In the genomic region with DNA sequence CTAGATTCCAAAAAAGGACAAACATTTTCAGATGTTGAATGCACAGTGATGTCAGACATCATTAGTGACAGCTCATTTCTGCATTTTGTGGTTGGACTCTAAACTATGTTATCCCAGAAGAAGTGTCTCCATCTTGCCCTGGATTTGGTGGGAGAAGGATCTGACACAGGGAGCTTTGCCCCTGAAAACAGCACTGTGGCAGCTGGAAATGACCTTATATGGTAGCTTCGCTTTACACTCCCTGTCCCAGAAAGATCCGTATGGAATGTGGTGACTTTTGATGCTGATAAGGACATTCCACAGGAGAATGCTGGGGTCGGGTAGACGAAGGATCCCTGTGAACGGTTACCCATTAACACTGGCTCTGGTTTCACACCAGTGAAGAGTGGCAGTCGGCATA, we compare ENCODE assay signal across 15 cellular contexts.
DNase-seq lines count a peak whose midpoint lies in the region; ATAC-seq, FAIRE-seq and TF ChIP-seq lines count a peak whose summit lies in the region.
"Had no signal": no experiment of that assay in that cellular context is flagged by ENCODE, and none has a peak within 500 bp of the region (broad histone marks: within the 10 kb centered on the region; RNA-seq: fewer than 3 reads in every experiment).

No MANE protein-coding gene starts in this region.

- H3K9me3 Mint-ChIP-seq in H9 (no peaks in the 10 kb centered on the region), astrocyte (ENCODE audit: unreplicated experiment) (no peaks in the 10 kb centered on the region), progenitor cell of endocrine pancreas (ENCODE audit: low read depth) (peaks cover 5% of the 10 kb centered on the region)
- H3K9me3 Mint-ChIP-seq: naive thymus-derived CD8-positive, alpha-beta T cell had no signal

- no peak overlapping the region for H3K23ac ChIP-seq in H9 (ENCODE audit: insufficient read length, low read depth, low read length)

- H3K4me2 ChIP-seq in H9 (ENCODE audit: insufficient read depth, insufficient read length, low read length) (no peak overlapping the region), astrocyte (ENCODE audit: low read length) (peak overlapping the region; percentile 34)

- H3K36me3 Mint-ChIP-seq in H9 (ENCODE audit: insufficient read depth in 1 of 3, low read depth in 3 of 3): no peaks in the 10 kb centered on the region
- H3K36me3 Mint-ChIP-seq in astrocyte (ENCODE audit: low read depth, unreplicated experiment): no peaks in the 10 kb centered on the region
- no peaks in the 10 kb centered on the region for H3K36me3 Mint-ChIP-seq in progenitor cell of endocrine pancreas (ENCODE audit: insufficient read depth)

- H3K79me2 ChIP-seq in H9 (ENCODE audit: insufficient read depth, low read length) (no peaks in the 10 kb centered on the region), astrocyte (ENCODE audit: insufficient read depth, low read length) (no peaks in the 10 kb centered on the region)

- no peaks in the 10 kb centered on the region for H3K79me1 ChIP-seq in H9 (ENCODE audit: insufficient read depth, low read depth, low read length, poor library complexity, severe bottlenecking)

- H3K4me1 ChIP-seq in H9 (ENCODE audit: insufficient read depth, low read length): no peaks in the 10 kb centered on the region
- peaks cover 11% of the 10 kb centered on the region for H3K4me1 ChIP-seq in astrocyte (ENCODE audit: insufficient read depth, low read length)
- no peaks in the 10 kb centered on the region for H3K4me1 ChIP-seq in iPS DF 6.9 (ENCODE audit: control insufficient read depth, insufficient read depth, low read length)

- H4K8ac ChIP-seq in H9 (replicated peaks; ENCODE audit: insufficient read length, low read depth, low read length): no peak overlapping the region

- WGBS in H9 (ENCODE audit: extremely low coverage, insufficient read length, low lambda C conversion rate): no CpG with 5 or more reads among the region's 6 CpGs
- no CpG with 5 or more reads among the region's 6 CpGs for WGBS in iPS DF 6.9 (ENCODE audit: insufficient coverage, insufficient read length)

- TF ChIP-seq CTCF in H9 (conservative IDR thresholded peaks at IDR 0.05) (no peak), astrocyte (IDR thresholded peaks at IDR 0.05; ENCODE audit: insufficient read depth, low read depth, low read length) (no peak), progenitor cell of endocrine pancreas (IDR thresholded peaks at IDR 0.05; ENCODE audit: unreplicated experiment) (no peak), RWPE1 (conservative IDR thresholded peaks at IDR 0.05; ENCODE audit: low read depth) (no peak)

- H3K9me3 ChIP-seq in H9 (ENCODE audit: control insufficient read depth, low read depth, low read length) (no peaks in the 10 kb centered on the region), astrocyte (ENCODE audit: insufficient read depth, low read depth, low read length) (no peaks in the 10 kb centered on the region), iPS DF 6.9 (ENCODE audit: control insufficient read depth, insufficient read depth, low read length) (no peaks in the 10 kb centered on the region)

- no peak overlapping the region for H2BK5ac ChIP-seq in H9 (ENCODE audit: insufficient read length, low read length)

- no peak overlapping the region for H3K9ac ChIP-seq in H9 (ENCODE audit: extremely low read depth, insufficient read length, low read length)
- H3K9ac ChIP-seq in astrocyte (ENCODE audit: low read length): no peak overlapping the region

- H4K91ac ChIP-seq in H9 (ENCODE audit: insufficient read length, low read depth, low read length): no peak overlapping the region

- H2BK15ac ChIP-seq in H9 (ENCODE audit: low read depth, low read length): no peak overlapping the region

- peak overlapping the region; percentile 5 for H3K18ac ChIP-seq in H9 (ENCODE audit: insufficient read length, low read depth, low read length)

- no peak overlapping the region for H3K56ac ChIP-seq in H9 (ENCODE audit: insufficient read length, low read depth, low read length)

- no peak overlapping the region for H2BK120ac ChIP-seq in H9 (ENCODE audit: low read depth, low read length, poor library complexity, severe bottlenecking)

- H3K14ac ChIP-seq in H9 (ENCODE audit: insufficient read depth, low read length): no peak overlapping the region

- no peak overlapping the region for H2BK12ac ChIP-seq in H9 (ENCODE audit: insufficient read length, low read depth, low read length)

- no peak overlapping the region for H3T11ph ChIP-seq in H9 (ENCODE audit: low read length)

- H3K27me3 Mint-ChIP-seq in H9 (ENCODE audit: low read depth) (no peaks in the 10 kb centered on the region), astrocyte (ENCODE audit: low read depth, unreplicated experiment) (no peaks in the 10 kb centered on the region), progenitor cell of endocrine pancreas (no peaks in the 10 kb centered on the region)

- no peaks in the 10 kb centered on the region for H4K20me1 ChIP-seq in H9 (ENCODE audit: control insufficient read depth, insufficient read depth, insufficient read length)
- no peaks in the 10 kb centered on the region for H4K20me1 ChIP-seq in astrocyte (ENCODE audit: insufficient read depth, low read length)

- H3K4me3 Mint-ChIP-seq in H9 (no peak overlapping the region), astrocyte (ENCODE audit: unreplicated experiment) (no peak overlapping the region), progenitor cell of endocrine pancreas (ENCODE audit: low read depth) (no peak overlapping the region)
- H3K4me3 Mint-ChIP-seq: IgD-negative memory B cell; naive thymus-derived CD8-positive, alpha-beta T cell had no signal

- H2AK5ac ChIP-seq in H9 (ENCODE audit: insufficient read length, low read length): no peak overlapping the region

- H2BK20ac ChIP-seq in H9 (ENCODE audit: low read depth, low read length, poor library complexity, severe bottlenecking): no peak overlapping the region

- no peak overlapping the region for H3K4ac ChIP-seq in H9 (ENCODE audit: low read depth, low read length)

- DNase-seq in H9 (peak; percentile 37), astrocyte (ENCODE audit: low read depth) (peak; percentile 76), iPS DF 6.9 (ENCODE audit: low read depth, low spot score) (peak; percentile 50), progenitor cell of endocrine pancreas (ENCODE audit: low spot score, unreplicated experiment) (peak; percentile 14), NCI-H1930 (lab: John Stamatoyannopoulos, UW) (no peak), GM19238 (ENCODE audit: insufficient read length, low spot score) (no peak), RWPE1 (ENCODE audit: low spot score) (no peak)
- DNase-seq: activated naive CD4-positive, alpha-beta T cell; naive thymus-derived CD8-positive, alpha-beta T cell; NCI-H774; SIG-M5 had no signal

- no peak for ATAC-seq in GM18519 (IDR thresholded peaks at IDR 0.05; ENCODE audit: low FRiP score, unreplicated experiment)
- ATAC-seq: naive thymus-derived CD8-positive, alpha-beta T cell had no signal

- H3K36me3 ChIP-seq in astrocyte (ENCODE audit: insufficient read depth, low read length): no peaks in the 10 kb centered on the region
- H3K36me3 ChIP-seq in iPS DF 6.9 (ENCODE audit: control insufficient read depth, insufficient read depth, low read length): no peaks in the 10 kb centered on the region

- FAIRE-seq in astrocyte (lab: Jason Lieb, UNC): peak; percentile 5
- FAIRE-seq: keratinocyte had no signal

- H2AFZ ChIP-seq in H9 (ENCODE audit: low read length): no peak overlapping the region
- H2AFZ ChIP-seq in astrocyte (ENCODE audit: low read depth, low read length): peak overlapping the region; percentile 43

- POLR2A ChIA-PET in RWPE1 (lab: Yijun Ruan, JAX; ENCODE audit: low non-redundant PET): no interaction called here

- H3K23me2 ChIP-seq in H9 (ENCODE audit: insufficient read length, low read depth, low read length, poor library complexity, severe bottlenecking): no peaks in the 10 kb centered on the region

- no peak overlapping the region for H4K5ac ChIP-seq in H9 (ENCODE audit: insufficient read length, low read depth, low read length)

- CTCF ChIA-PET in RWPE1 (lab: Yijun Ruan, JAX): no interaction called here

- H3K4me1 Mint-ChIP-seq in H9 (peaks cover 11 to 12% of the 10 kb centered on the region in 2 experiments), astrocyte (ENCODE audit: low read depth, unreplicated experiment) (peaks cover 28% of the 10 kb centered on the region), progenitor cell of endocrine pancreas (ENCODE audit: low read depth) (peaks cover 17% of the 10 kb centered on the region)
- H3K4me1 Mint-ChIP-seq: naive thymus-derived CD8-positive, alpha-beta T cell had no signal

- H3K27me3 ChIP-seq in H9 (ENCODE audit: insufficient read depth, low read length) (no peaks in the 10 kb centered on the region), astrocyte (ENCODE audit: insufficient read depth, low read length) (no peaks in the 10 kb centered on the region), iPS DF 6.9 (ENCODE audit: control insufficient read depth, insufficient read depth, low read length) (no peaks in the 10 kb centered on the region)

- H3K27ac ChIP-seq in H9 (ENCODE audit: insufficient read length, low read depth, low read length) (no peak overlapping the region), astrocyte (ENCODE audit: low read depth, low read length) (peak overlapping the region; percentile 56), iPS DF 6.9 (ENCODE audit: low read length) (no peak overlapping the region), RWPE1 (no peak overlapping the region)
- H3K27ac ChIP-seq: C4-2B had no signal

- H3K27ac Mint-ChIP-seq in H9 (peak overlapping the region in 1 of 3 experiments; percentile 74; a peak in 1 of 7 replicates), astrocyte (ENCODE audit: unreplicated experiment) (peak overlapping the region; percentile 49), progenitor cell of endocrine pancreas (peak overlapping the region; percentile 93)
- H3K27ac Mint-ChIP-seq: IgD-negative memory B cell; naive thymus-derived CD8-positive, alpha-beta T cell had no signal

- H3K4me3 ChIP-seq in astrocyte (ENCODE audit: insufficient read depth, low read depth, low read length) (no peak overlapping the region), iPS DF 6.9 (ENCODE audit: low read length) (no peak overlapping the region)

Comparison
In these comparisons a context has a peak if more than half of its experiments do, and no peak if none do; other contexts are left out.
1. DNase-seq: peak in H9 (single experiment), astrocyte (single experiment), iPS DF 6.9 (single experiment) and progenitor cell of endocrine pancreas (single experiment); none in NCI-H1930 (0 of 2), GM19238 (single experiment) and RWPE1 (single experiment).